8 cellular contexts compared by ENCODE assay signal in genomic region chr4:113978561-113979156, GRCh38. TPM values are rescaled to one million over a fixed set of nuclear protein-coding genes. Genes with fewer than 3 reads are reported as not detected.
DNase-seq lines count a peak whose midpoint lies in the region; ATAC-seq and TF ChIP-seq lines count a peak whose summit lies in the region.

No MANE protein-coding gene starts in this region.

- H3K9me3 ChIP-seq in SK-N-SH = peaks cover 9% of the 10 kb centered on the region

- ATAC-seq in HG03135 (IDR thresholded peaks at IDR 0.05; ENCODE audit: unreplicated experiment) (no peak), GM19023 (IDR thresholded peaks at IDR 0.05; ENCODE audit: unreplicated experiment) (no peak)

- TF ChIP-seq RAD21 in SK-N-SH (IDR thresholded peaks at IDR 0.05; ENCODE audit: low read length) = no peak

- H3K27me3 ChIP-seq in SK-N-SH (ENCODE audit: insufficient read depth) = no peaks in the 10 kb centered on the region

- peaks cover 12% of the 10 kb centered on the region for H3K36me3 Mint-ChIP-seq in osteocyte (ENCODE audit: unreplicated experiment)

- peak overlapping the region; percentile 93 for H3K4me3 Mint-ChIP-seq in osteocyte (ENCODE audit: unreplicated experiment)

- CTCF ChIA-PET in SK-N-SH (lab: Yijun Ruan, JAX) = interaction anchor here (1.0 to 3.5 kb wide), 3 partner anchors 17 to 399 kb away, joined by 3 to 11 read pairs (median 3); no protein-coding TSS in a partner anchor

- peak overlapping the region; percentile 66 for H3K4me2 ChIP-seq in SK-N-SH

- POLR2A ChIA-PET in SK-N-SH (lab: Yijun Ruan, JAX) = no interaction called here

- peaks cover 13 to 47% of the 10 kb centered on the region in 2 experiments for H3K36me3 ChIP-seq in SK-N-SH (replicated peaks in 1 of 2; ENCODE audit: control insufficient read depth in 1 of 2, insufficient read depth in 2 of 2, low read length in 1 of 2)

- peak overlapping the region; percentile 91 to 95 for H3K27ac ChIP-seq in SK-N-SH (ENCODE audit: low read depth in 2 of 2, low read length in 1 of 2)

- peaks cover 33% of the 10 kb centered on the region for H3F3A ChIP-seq in SK-N-SH (replicated peaks; ENCODE audit: insufficient read depth)

- no peaks in the 10 kb centered on the region for H3K27me3 Mint-ChIP-seq in osteocyte (ENCODE audit: unreplicated experiment)

- H3K4me3 ChIP-seq in SK-N-SH (ENCODE audit: low read depth in 2 of 2, low read length in 1 of 2) (peak overlapping the region; percentile 73 to 86), fibroblast of the aortic adventitia (ENCODE audit: low read depth, low read length) (peak overlapping the region; percentile 80)

- no peak overlapping the region; the same call in 1 of the 2 replicates for H2AFZ ChIP-seq in SK-N-SH (ENCODE audit: low read depth)

- 6% methylated on average over 17 of the region's 18 CpGs for WGBS in SK-N-SH (ENCODE audit: low lambda C conversion rate)

- DNase-seq in Caki2 (ENCODE audit: low read depth) (peak; percentile 64), SK-N-SH (peak; percentile 50), fibroblast of the aortic adventitia (ENCODE audit: low read depth) (peak; percentile 51), osteocyte (ENCODE audit: extremely low spot score, unreplicated experiment) (no peak), SW480 (ENCODE audit: low spot score) (no peak), DMS79 treated with DMSO at 0.1 percent for 48 hours (lab: John Stamatoyannopoulos, UW) (no peak)

- H3K9ac ChIP-seq in SK-N-SH = peak overlapping the region; percentile 94

- peaks cover 80% of the 10 kb centered on the region for H3K79me2 ChIP-seq in SK-N-SH (ENCODE audit: insufficient read depth)

- peaks cover 43% of the 10 kb centered on the region for H3K4me1 Mint-ChIP-seq in osteocyte (ENCODE audit: unreplicated experiment)

- TF ChIP-seq EP300 in SK-N-SH (IDR thresholded peaks at IDR 0.05; ENCODE audit: borderline replicate concordance in 1 of 2, low read depth in 1 of 2, low read length in 1 of 2) = no peak

- H3K9me3 Mint-ChIP-seq in osteocyte (ENCODE audit: unreplicated experiment) = peaks cover 12% of the 10 kb centered on the region

- peaks cover 0 to 5% of the 10 kb centered on the region in 2 experiments; a peak in 3 of 4 replicates for H3K4me1 ChIP-seq in SK-N-SH (ENCODE audit: control insufficient read depth in 1 of 2, insufficient read depth in 2 of 2, low read depth in 1 of 2, low read length in 1 of 2)

- in situ Hi-C loops in Caki2 (cut with HindIII; ENCODE audit: low pct_unique_long_range_greater_than_20kb, low sequenced_read_pairs) = no loop called here

- H3K27ac Mint-ChIP-seq in osteocyte (ENCODE audit: unreplicated experiment) = peak overlapping the region; percentile 98

- TF ChIP-seq CTCF in SK-N-SH (IDR thresholded peaks at IDR 0.05) = no peak
- TF ChIP-seq CTCF in fibroblast of the aortic adventitia (IDR thresholded peaks at IDR 0.05; ENCODE audit: insufficient read depth, low read length) = no peak
- TF ChIP-seq CTCF in osteocyte (IDR thresholded peaks at IDR 0.05) = no peak

- peaks cover 22% of the 10 kb centered on the region for H4K20me1 ChIP-seq in SK-N-SH (ENCODE audit: insufficient read depth)

- H3K9me2 ChIP-seq in SK-N-SH = no peaks in the 10 kb centered on the region

TF ChIP-seq in SK-N-SH, 30 proteins besides CTCF, POLR2A, EP300 and RAD21:
- peak; percentile 47; the same call in 1 of the 2 replicates for TF ChIP-seq MAX (IDR thresholded peaks at IDR 0.05; ENCODE audit: low read depth)
- no peak for TF ChIP-seq TAF1 (IDR thresholded peaks at IDR 0.05; ENCODE audit: borderline replicate concordance, low read depth, low read length)
- TF ChIP-seq, protein P1, sequence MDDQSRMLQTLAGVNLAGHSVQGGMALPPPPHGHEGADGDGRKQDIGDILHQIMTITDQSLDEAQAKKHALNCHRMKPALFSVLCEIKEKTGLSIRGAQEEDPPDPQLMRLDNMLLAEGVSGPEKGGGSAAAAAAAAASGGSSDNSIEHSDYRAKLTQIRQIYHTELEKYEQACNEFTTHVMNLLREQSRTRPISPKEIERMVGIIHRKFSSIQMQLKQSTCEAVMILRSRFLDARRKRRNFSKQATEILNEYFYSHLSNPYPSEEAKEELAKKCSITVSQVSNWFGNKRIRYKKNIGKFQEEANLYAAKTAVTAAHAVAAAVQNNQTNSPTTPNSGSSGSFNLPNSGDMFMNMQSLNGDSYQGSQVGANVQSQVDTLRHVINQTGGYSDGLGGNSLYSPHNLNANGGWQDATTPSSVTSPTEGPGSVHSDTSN (IDR thresholded peaks at IDR 0.05) = 0 out of 2 replicates have a peak, but pooled peaks have one; percentile 11
- TF ChIP-seq SIN3A (IDR thresholded peaks at IDR 0.05; ENCODE audit: borderline replicate concordance, low read depth, low read length) = 0 out of 2 replicates have a peak, but pooled peaks have one; percentile 42
- TF ChIP-seq CHD2 (IDR thresholded peaks at IDR 0.05; ENCODE audit: low read length, partially characterized antibody) = no peak
- no peak for TF ChIP-seq GABPA (IDR thresholded peaks at IDR 0.05; ENCODE audit: low read depth)
- TF ChIP-seq, protein P2, sequence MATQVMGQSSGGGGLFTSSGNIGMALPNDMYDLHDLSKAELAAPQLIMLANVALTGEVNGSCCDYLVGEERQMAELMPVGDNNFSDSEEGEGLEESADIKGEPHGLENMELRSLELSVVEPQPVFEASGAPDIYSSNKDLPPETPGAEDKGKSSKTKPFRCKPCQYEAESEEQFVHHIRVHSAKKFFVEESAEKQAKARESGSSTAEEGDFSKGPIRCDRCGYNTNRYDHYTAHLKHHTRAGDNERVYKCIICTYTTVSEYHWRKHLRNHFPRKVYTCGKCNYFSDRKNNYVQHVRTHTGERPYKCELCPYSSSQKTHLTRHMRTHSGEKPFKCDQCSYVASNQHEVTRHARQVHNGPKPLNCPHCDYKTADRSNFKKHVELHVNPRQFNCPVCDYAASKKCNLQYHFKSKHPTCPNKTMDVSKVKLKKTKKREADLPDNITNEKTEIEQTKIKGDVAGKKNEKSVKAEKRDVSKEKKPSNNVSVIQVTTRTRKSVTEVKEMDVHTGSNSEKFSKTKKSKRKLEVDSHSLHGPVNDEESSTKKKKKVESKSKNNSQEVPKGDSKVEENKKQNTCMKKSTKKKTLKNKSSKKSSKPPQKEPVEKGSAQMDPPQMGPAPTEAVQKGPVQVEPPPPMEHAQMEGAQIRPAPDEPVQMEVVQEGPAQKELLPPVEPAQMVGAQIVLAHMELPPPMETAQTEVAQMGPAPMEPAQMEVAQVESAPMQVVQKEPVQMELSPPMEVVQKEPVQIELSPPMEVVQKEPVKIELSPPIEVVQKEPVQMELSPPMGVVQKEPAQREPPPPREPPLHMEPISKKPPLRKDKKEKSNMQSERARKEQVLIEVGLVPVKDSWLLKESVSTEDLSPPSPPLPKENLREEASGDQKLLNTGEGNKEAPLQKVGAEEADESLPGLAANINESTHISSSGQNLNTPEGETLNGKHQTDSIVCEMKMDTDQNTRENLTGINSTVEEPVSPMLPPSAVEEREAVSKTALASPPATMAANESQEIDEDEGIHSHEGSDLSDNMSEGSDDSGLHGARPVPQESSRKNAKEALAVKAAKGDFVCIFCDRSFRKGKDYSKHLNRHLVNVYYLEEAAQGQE (IDR thresholded peaks at IDR 0.05; ENCODE audit: low read depth, low read length) = peak; percentile 4; the same call in 1 of the 2 replicates
- no peak for TF ChIP-seq MEF2A (IDR thresholded peaks at IDR 0.05; ENCODE audit: borderline replicate concordance, low read depth)
- TF ChIP-seq FOSL2 (IDR thresholded peaks at IDR 0.05; ENCODE audit: borderline replicate concordance, low read depth) = no peak
- peak; percentile 64 for TF ChIP-seq MXI1 (IDR thresholded peaks at IDR 0.05; ENCODE audit: low read depth, low read length)

RNA-seq across cellular contexts. Expression of gene ARSJ, which starts 0.8 kb away (rescaled TPM):
- 22.7 and 34.9 TPM in 2 replicates for total RNA-seq in Caki2 (2014; rRNA removed; shearing (Covaris generic); ENCODE audit: low replicate concordance)
- polyA plus RNA-seq in SK-N-SH (2012; rRNA removed) = 30.4 and 41.4 TPM in 2 replicates
- 44.8 and 45.9 TPM in 2 replicates for polyA plus RNA-seq in SK-N-SH (2012; cell fraction: cytosol; rRNA removed)
- 27.0 and 42.8 TPM in 2 replicates for polyA plus RNA-seq in SK-N-SH (2012; cell fraction: nucleus; rRNA removed)
- total RNA-seq in fibroblast of the aortic adventitia (ENCODE audit: low replicate concordance) (12.4 and 23.8 TPM in 2 replicates), osteocyte (61.7 and 63.3 TPM in 2 replicates)

Comparison
In these comparisons a context has a peak if more than half of its experiments do, and no peak if none do; other contexts are left out.
1. DNase-seq: peak in Caki2 (single experiment), SK-N-SH (single experiment) and fibroblast of the aortic adventitia (single experiment); none in osteocyte (single experiment), SW480 (single experiment) and DMS79 treated with DMSO at 0.1 percent for 48 hours (single experiment).